In the genomic region with DNA sequence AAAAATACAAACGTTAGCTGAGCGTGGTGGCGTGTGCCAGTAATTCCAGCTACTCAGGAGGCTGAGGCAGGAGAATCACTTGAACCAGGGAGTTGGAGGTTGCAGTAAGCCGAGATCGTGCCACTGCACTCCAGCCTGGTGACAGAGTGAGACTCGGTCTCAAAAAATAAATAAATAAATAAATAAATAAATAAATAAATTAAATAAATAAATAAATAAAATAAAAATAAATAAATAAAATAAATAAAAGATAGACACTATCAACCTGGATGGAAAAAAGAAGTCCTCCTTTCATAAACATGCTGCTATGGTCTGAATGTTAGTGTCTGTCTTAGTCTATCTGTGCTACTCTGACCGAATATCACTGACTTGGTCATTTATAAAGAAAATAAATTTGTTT, we compare ENCODE assay signal across 6 cellular contexts. TPM values are rescaled to one million over a fixed set of nuclear protein-coding genes. Genes with fewer than 3 reads are reported as not detected.
DNase-seq lines count a peak whose midpoint lies in the region; ATAC-seq, FAIRE-seq and TF ChIP-seq lines count a peak whose summit lies in the region.
"Not testable (repeated sequence)": the region's sequence is repeated elsewhere in the genome, so short reads cannot be mapped to it uniquely, and the experiment has no call there.
"Had no signal": no experiment of that assay in that cellular context is flagged by ENCODE, and none has a peak within 500 bp of the region (broad histone marks: within the 10 kb centered on the region; RNA-seq: fewer than 3 reads in every experiment).

No MANE protein-coding gene starts in this region.

- H3K36me3 ChIP-seq in HEK293 (ENCODE audit: control insufficient read depth in 2 of 2, insufficient read depth in 1 of 2, low read length in 2 of 2): not testable (repeated sequence)

- not testable (repeated sequence) for TF ChIP-seq RAD21 in A549 (conservative IDR thresholded peaks at IDR 0.05 in 1 of 2, IDR thresholded peaks at IDR 0.05 in 1 of 2)

- not testable (repeated sequence) for H3K4me3 Mint-ChIP-seq in WTC11

- peaks cover 22% of the 10 kb centered on the region for H3K4me1 Mint-ChIP-seq in WTC11

- TF ChIP-seq CTCF in A549 (IDR thresholded peaks at IDR 0.05); HEK293 (tag by site-specific recombination; IDR thresholded peaks at IDR 0.05); WTC11 (IDR thresholded peaks at IDR 0.05): not testable (repeated sequence)

- H3K9me3 Mint-ChIP-seq in WTC11: not testable (repeated sequence)

- H3K27me3 Mint-ChIP-seq in WTC11 (ENCODE audit: low read depth): not testable (repeated sequence)

- not testable (repeated sequence) for TF ChIP-seq EP300 in A549 (IDR thresholded peaks at IDR 0.05)

- DNase-seq in A549 (ENCODE audit: low read depth in 1 of 2, low spot score in 1 of 2); WTC11 (ENCODE audit: low spot score): not testable (repeated sequence)

- not testable (repeated sequence) for H3K4me1 ChIP-seq in A549; HEK293 (ENCODE audit: control insufficient read depth, insufficient read depth, low read length)

- not testable (repeated sequence) for H3K36me3 Mint-ChIP-seq in WTC11

- H3K27ac Mint-ChIP-seq in WTC11: not testable (repeated sequence)

- not testable (repeated sequence) for FAIRE-seq in A549 (lab: Jason Lieb, UNC)

- H3K27ac ChIP-seq in A549; HEK293 (ENCODE audit: extremely low read depth, low read depth, low read length): not testable (repeated sequence)

- CTCF ChIA-PET in A549 (lab: Yijun Ruan, JAX); WTC11 (lab: Charles Lee): not testable (repeated sequence)
- CTCF ChIA-PET in HEK293 (lab: Yijun Ruan, JAX): interaction anchor here (0.7 kb wide), 1 partner anchor 1085 kb away, joined by 4 read pairs; no protein-coding TSS in a partner anchor

- POLR2A ChIA-PET in A549 (lab: Yijun Ruan, JAX); HEK293 (lab: Yijun Ruan, JAX); WTC11 (lab: Charles Lee): not testable (repeated sequence)

- not testable (repeated sequence) for ATAC-seq in A549, WTC11

- not testable (repeated sequence) for TF ChIP-seq POLR2A in A549 (IDR thresholded peaks at IDR 0.05; ENCODE audit: low read length)

- not testable (repeated sequence) for H3K4me2 ChIP-seq in A549

- not testable (repeated sequence) for H3K4me3 ChIP-seq in A549; HEK293 (ENCODE audit: low read depth, low read length)

- 85% methylated on average over 7 of the region's 7 CpGs for WGBS in A549 (ENCODE audit: missing lambda C conversion rate)

- not testable (repeated sequence) for H3K9me3 ChIP-seq in A549; HEK293 (ENCODE audit: control insufficient read depth, insufficient read depth, low read depth, low read length)

TF ChIP-seq in A549, 52 proteins besides CTCF, POLR2A, EP300 and RAD21:
- TF ChIP-seq ZC3H11A (IDR thresholded peaks at IDR 0.05): peak; percentile 34

TF ChIP-seq in HEK293, 187 proteins besides CTCF, POLR2A, EP300 and RAD21 (continues in another document):
- TF ChIP-seq ZNF24 (tag by site-specific recombination; IDR thresholded peaks at IDR 0.05): peak; percentile 58; the same call in 1 of the 2 replicates
- TF ChIP-seq, protein P1, sequence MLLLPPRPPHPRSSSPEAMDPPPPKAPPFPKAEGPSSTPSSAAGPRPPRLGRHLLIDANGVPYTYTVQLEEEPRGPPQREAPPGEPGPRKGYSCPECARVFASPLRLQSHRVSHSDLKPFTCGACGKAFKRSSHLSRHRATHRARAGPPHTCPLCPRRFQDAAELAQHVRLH (tag by site-specific recombination; IDR thresholded peaks at IDR 0.05): peak; percentile 92
- TF ChIP-seq ZNF202 (tag by site-specific recombination; IDR thresholded peaks at IDR 0.05; ENCODE audit: borderline replicate concordance): peak; percentile 87
- TF ChIP-seq ZNF426 (tag by site-specific recombination; IDR thresholded peaks at IDR 0.05): peak; percentile 100
- peak; percentile 68; the same call in 1 of the 2 replicates for TF ChIP-seq GLI2 (tag by site-specific recombination; IDR thresholded peaks at IDR 0.05; ENCODE audit: borderline replicate concordance, low read depth)
- TF ChIP-seq, protein P2, sequence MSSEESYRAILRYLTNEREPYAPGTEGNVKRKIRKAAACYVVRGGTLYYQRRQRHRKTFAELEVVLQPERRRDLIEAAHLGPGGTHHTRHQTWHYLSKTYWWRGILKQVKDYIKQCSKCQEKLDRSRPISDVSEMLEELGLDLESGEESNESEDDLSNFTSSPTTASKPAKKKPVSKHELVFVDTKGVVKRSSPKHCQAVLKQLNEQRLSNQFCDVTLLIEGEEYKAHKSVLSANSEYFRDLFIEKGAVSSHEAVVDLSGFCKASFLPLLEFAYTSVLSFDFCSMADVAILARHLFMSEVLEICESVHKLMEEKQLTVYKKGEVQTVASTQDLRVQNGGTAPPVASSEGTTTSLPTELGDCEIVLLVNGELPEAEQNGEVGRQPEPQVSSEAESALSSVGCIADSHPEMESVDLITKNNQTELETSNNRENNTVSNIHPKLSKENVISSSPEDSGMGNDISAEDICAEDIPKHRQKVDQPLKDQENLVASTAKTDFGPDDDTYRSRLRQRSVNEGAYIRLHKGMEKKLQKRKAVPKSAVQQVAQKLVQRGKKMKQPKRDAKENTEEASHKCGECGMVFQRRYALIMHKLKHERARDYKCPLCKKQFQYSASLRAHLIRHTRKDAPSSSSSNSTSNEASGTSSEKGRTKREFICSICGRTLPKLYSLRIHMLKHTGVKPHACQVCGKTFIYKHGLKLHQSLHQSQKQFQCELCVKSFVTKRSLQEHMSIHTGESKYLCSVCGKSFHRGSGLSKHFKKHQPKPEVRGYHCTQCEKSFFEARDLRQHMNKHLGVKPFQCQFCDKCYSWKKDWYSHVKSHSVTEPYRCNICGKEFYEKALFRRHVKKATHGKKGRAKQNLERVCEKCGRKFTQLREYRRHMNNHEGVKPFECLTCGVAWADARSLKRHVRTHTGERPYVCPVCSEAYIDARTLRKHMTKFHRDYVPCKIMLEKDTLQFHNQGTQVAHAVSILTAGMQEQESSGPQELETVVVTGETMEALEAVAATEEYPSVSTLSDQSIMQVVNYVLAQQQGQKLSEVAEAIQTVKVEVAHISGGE (tag by site-specific recombination; conservative IDR thresholded peaks at IDR 0.05; ENCODE audit: low read depth): peak; percentile 93
- 0 out of 2 replicates have a peak, but pooled peaks have one; percentile 29 for TF ChIP-seq ZNF610 (tag by site-specific recombination; IDR thresholded peaks at IDR 0.05; ENCODE audit: borderline replicate concordance)

TF ChIP-seq in WTC11, 78 proteins besides CTCF, POLR2A, EP300 and RAD21:
- TF ChIP-seq HMGA2 (CRISPR knock-in tag; IDR thresholded peaks at IDR 0.05): peak; percentile 97

RNA-seq across cellular contexts. Expression of a gene that starts 4.5 kb away (rescaled TPM):
- polyA plus RNA-seq in A549 (2011; rRNA removed) (1.8 and 2.5 TPM in 2 replicates), A549 (2017; fragmentation: RNase III; extraction: RNeasy Plus Mini Kit Qiagen cat#74134 plus additional on column Dnase treatment) (0.54 to 0.81 TPM (median 0.74 TPM) in 3 replicates)
- polyA plus RNA-seq in A549 (2012; cell fraction: cytosol; rRNA removed): 0.33 and 0.49 TPM in 2 replicates
- 0.71 and 1.5 TPM in 2 replicates for polyA plus RNA-seq in A549 (2012; cell fraction: nucleus; rRNA removed)
- 2.3 and 3.7 TPM in 2 replicates for polyA minus RNA-seq in A549 (2011; rRNA and poly(A)+ RNA removed)
- total RNA-seq in WTC11 (2021): 3.5 to 4.5 TPM (median 4.3 TPM) in 3 replicates
- polyA plus RNA-seq: AG04450; CD4-positive, alpha-beta memory T cell; CD8-positive, alpha-beta memory T cell had no signal
